Comparison of ENCODE assay signal across 10 cellular contexts in genomic region chr14:92577321-92577742, GRCh38.
DNase-seq lines count a peak whose midpoint lies in the region; ATAC-seq and TF ChIP-seq lines count a peak whose summit lies in the region.
"Had no signal": no experiment of that assay in that cellular context is flagged by ENCODE, and none has a peak within 500 bp of the region (broad histone marks: within the 10 kb centered on the region; RNA-seq: fewer than 3 reads in every experiment).

No MANE protein-coding gene starts in this region.

- H3K4me2 ChIP-seq in OCI-LY7 (ENCODE audit: low read length) = peak overlapping the region; percentile 25

- no TSS peak for BruUV-seq in OCI-LY7 (replicated peaks; lab: Mats Ljungman, UMichigan)

- CTCF ChIA-PET in activated CD4-positive, alpha-beta T cell treated with anti-CD3 and anti-CD28 coated beads, Interleukin-2, amount 10 ng/mL, durations not matched to agents 7 days and 5 days (lab: Charles Lee) = interaction anchor here (0.8 to 2.2 kb wide), 6 partner anchors 8 to 28 kb away, joined by 3 to 11 read pairs (median 5); no protein-coding TSS in a partner anchor
- CTCF ChIA-PET in OCI-LY7 (lab: Charles Lee; ENCODE audit: unreplicated experiment) = interaction anchor here (0.9 kb wide), 1 partner anchor 177 kb away, joined by 3 read pairs; no protein-coding TSS in a partner anchor

- H3K9me3 Mint-ChIP-seq in activated CD4-positive, alpha-beta T cell treated with anti-CD3 and anti-CD28 coated beads, Interleukin-2, amount 10 ng/mL, durations not matched to agents 7 days and 5 days = no peaks in the 10 kb centered on the region

- no peaks in the 10 kb centered on the region for H3K4me1 ChIP-seq in OCI-LY7 (ENCODE audit: insufficient read depth, low read length, poor library complexity, severe bottlenecking)
- H3K4me1 ChIP-seq: SJSA1 had no signal

- H3K79me2 ChIP-seq in OCI-LY7 (ENCODE audit: insufficient read depth, low read depth, low read length) = no peaks in the 10 kb centered on the region

- no peak overlapping the region for H3K4me3 ChIP-seq in OCI-LY7 (ENCODE audit: low read depth, low read length, poor library complexity, severe bottlenecking)
- H3K4me3 ChIP-seq: cardiac muscle cell, SJSA1 had no signal

- H3K9me2 ChIP-seq in OCI-LY7 (ENCODE audit: insufficient read depth, low read length) = no peaks in the 10 kb centered on the region

- peak overlapping the region; percentile 90 for H3K27ac Mint-ChIP-seq in activated CD4-positive, alpha-beta T cell treated with anti-CD3 and anti-CD28 coated beads, Interleukin-2, amount 10 ng/mL, durations not matched to agents 7 days and 5 days

- H3K27ac ChIP-seq in OCI-LY7 (ENCODE audit: low read depth, low read length, poor library complexity, severe bottlenecking) = no peak overlapping the region
- H3K27ac ChIP-seq: cardiac muscle cell, SJSA1 had no signal

- H2AFZ ChIP-seq in OCI-LY7 (ENCODE audit: low read length) = no peak overlapping the region

- no peak for TF ChIP-seq CTCF in OCI-LY7 (conservative IDR thresholded peaks at IDR 0.05; ENCODE audit: low read length)

- H4K20me1 ChIP-seq in OCI-LY7 (ENCODE audit: insufficient read depth, low read length) = no peaks in the 10 kb centered on the region

- H3K9me3 ChIP-seq in OCI-LY7 (ENCODE audit: low read length) = no peaks in the 10 kb centered on the region
- H3K9me3 ChIP-seq: SJSA1 had no signal

- peaks cover 55% of the 10 kb centered on the region for H3K4me1 Mint-ChIP-seq in activated CD4-positive, alpha-beta T cell treated with anti-CD3 and anti-CD28 coated beads, Interleukin-2, amount 10 ng/mL, durations not matched to agents 7 days and 5 days

- DNase-seq in activated CD4-positive, alpha-beta T cell treated with anti-CD3 and anti-CD28 coated beads, Interleukin-2, amount 10 ng/mL, durations not matched to agents 7 days and 5 days = peak; percentile 54
- DNase-seq in activated CD4-positive, alpha-beta T cell treated with anti-CD3 and anti-CD28 coated beads for 4 hours = no peak
- DNase-seq in OCI-LY7 (ENCODE audit: low spot score) (no peak), nucleus accumbens (lab: John Stamatoyannopoulos, UW) (no peak), COR-L47 (lab: John Stamatoyannopoulos, UW) (no peak), NCI-H524 treated with DMSO at 0.1 percent for 48 hours (lab: John Stamatoyannopoulos, UW) (no peak)
- peak; percentile 14 for DNase-seq in stimulated activated naive CD4-positive, alpha-beta T cell treated with Interleukin-2 at 50 U/mL for 16 hours (lab: John Stamatoyannopoulos, UW)

- H3K36me3 ChIP-seq in OCI-LY7 (ENCODE audit: insufficient read depth, low read length) = no peaks in the 10 kb centered on the region
- H3K36me3 ChIP-seq: cardiac muscle cell, SJSA1 had no signal

- peaks cover 30% of the 10 kb centered on the region for H3K36me3 Mint-ChIP-seq in activated CD4-positive, alpha-beta T cell treated with anti-CD3 and anti-CD28 coated beads, Interleukin-2, amount 10 ng/mL, durations not matched to agents 7 days and 5 days (ENCODE audit: low read depth)

- peak; percentile 80 for ATAC-seq in HG02763 (IDR thresholded peaks at IDR 0.05; ENCODE audit: unreplicated experiment)

- peaks cover 17% of the 10 kb centered on the region for H3K27me3 Mint-ChIP-seq in activated CD4-positive, alpha-beta T cell treated with anti-CD3 and anti-CD28 coated beads, Interleukin-2, amount 10 ng/mL, durations not matched to agents 7 days and 5 days

- POLR2A ChIA-PET in activated CD4-positive, alpha-beta T cell treated with anti-CD3 and anti-CD28 coated beads, Interleukin-2, amount 10 ng/mL, durations not matched to agents 7 days and 5 days (lab: Charles Lee) = interaction anchor here (0.6 kb wide), 1 partner anchor 10 kb away, joined by 4 read pairs; no protein-coding TSS in a partner anchor
- POLR2A ChIA-PET in OCI-LY7 (lab: Charles Lee) = interaction anchor here (0.6 to 1.0 kb wide), 3 partner anchors 13 to 483 kb away, joined by 3 to 5 read pairs (median 3); no protein-coding TSS in a partner anchor

- intact Hi-C loops in OCI-LY7 (cut with micrococcal nuclease; ENCODE audit: unreplicated experiment) = no loop called here

- peak overlapping the region; percentile 58 for H3K4me3 Mint-ChIP-seq in activated CD4-positive, alpha-beta T cell treated with anti-CD3 and anti-CD28 coated beads, Interleukin-2, amount 10 ng/mL, durations not matched to agents 7 days and 5 days

Comparison
In these comparisons a context has a peak if more than half of its experiments do, and no peak if none do; other contexts are left out.
1. DNase-seq: peak in activated CD4-positive, alpha-beta T cell treated with anti-CD3 and anti-CD28 coated beads, Interleukin-2, amount 10 ng/mL, durations not matched to agents 7 days and 5 days (single experiment) and stimulated activated naive CD4-positive, alpha-beta T cell treated with Interleukin-2 at 50 U/mL for 16 hours (single experiment); none in activated CD4-positive, alpha-beta T cell treated with anti-CD3 and anti-CD28 coated beads for 4 hours (0 of 2), OCI-LY7 (single experiment), nucleus accumbens (0 of 56), COR-L47 (single experiment) and NCI-H524 treated with DMSO at 0.1 percent for 48 hours (single experiment).